Comparison of ENCODE assay signal across 1 cellular context in the genomic region with DNA sequence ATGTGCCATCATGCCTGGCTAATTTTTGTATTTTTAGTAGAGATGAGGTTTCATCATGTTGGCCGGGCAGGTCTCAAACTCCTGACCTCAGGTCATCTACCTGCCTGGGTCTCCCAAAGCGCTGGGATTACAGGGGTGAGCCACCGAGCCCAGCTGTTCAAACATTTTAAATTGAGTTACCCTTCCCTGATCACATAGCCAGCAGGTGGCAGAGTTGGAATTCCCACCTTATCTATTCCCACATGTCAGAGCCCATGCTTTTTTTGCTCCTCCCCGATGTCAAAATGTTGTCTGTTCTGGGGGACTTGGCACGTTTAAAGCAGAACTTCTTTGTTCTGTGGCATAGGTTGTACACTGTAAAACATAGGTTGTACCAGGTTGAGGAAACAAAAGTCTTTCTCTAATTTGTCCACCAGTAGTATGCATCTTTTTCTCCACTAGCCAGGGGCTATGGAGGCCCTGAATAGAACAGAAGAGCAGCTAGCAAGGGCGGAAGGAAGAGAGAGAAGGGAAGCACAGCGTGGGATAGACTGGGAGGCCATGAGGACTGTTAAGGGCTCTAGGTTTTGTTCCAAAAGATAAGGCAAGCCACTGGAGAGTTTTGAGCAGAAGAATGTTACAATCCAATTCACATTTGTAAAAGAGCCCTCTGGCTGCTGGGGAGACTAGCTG.
TF ChIP-seq lines count a peak whose summit lies in the region.

No MANE protein-coding gene starts in this region.

TF ChIP-seq in HepG2, 621 proteins besides CTCF, POLR2A, EP300 and RAD21 (continued from another document):
- TF ChIP-seq, protein P1, sequence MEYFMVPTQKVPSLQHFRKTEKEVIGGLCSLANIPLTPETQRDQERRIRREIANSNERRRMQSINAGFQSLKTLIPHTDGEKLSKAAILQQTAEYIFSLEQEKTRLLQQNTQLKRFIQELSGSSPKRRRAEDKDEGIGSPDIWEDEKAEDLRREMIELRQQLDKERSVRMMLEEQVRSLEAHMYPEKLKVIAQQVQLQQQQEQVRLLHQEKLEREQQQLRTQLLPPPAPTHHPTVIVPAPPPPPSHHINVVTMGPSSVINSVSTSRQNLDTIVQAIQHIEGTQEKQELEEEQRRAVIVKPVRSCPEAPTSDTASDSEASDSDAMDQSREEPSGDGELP (IDR thresholded peaks at IDR 0.05; ENCODE audit: borderline replicate concordance, low read depth) = peak; percentile 69; the same call in 1 of the 2 replicates
- peak; percentile 67; the same call in 1 of the 2 replicates for TF ChIP-seq TGIF2 (CRISPR knock-in tag; IDR thresholded peaks at IDR 0.05)
- no peak for TF ChIP-seq ZNF720 (CRISPR knock-in tag; IDR thresholded peaks at IDR 0.05)
- TF ChIP-seq, protein P2, sequence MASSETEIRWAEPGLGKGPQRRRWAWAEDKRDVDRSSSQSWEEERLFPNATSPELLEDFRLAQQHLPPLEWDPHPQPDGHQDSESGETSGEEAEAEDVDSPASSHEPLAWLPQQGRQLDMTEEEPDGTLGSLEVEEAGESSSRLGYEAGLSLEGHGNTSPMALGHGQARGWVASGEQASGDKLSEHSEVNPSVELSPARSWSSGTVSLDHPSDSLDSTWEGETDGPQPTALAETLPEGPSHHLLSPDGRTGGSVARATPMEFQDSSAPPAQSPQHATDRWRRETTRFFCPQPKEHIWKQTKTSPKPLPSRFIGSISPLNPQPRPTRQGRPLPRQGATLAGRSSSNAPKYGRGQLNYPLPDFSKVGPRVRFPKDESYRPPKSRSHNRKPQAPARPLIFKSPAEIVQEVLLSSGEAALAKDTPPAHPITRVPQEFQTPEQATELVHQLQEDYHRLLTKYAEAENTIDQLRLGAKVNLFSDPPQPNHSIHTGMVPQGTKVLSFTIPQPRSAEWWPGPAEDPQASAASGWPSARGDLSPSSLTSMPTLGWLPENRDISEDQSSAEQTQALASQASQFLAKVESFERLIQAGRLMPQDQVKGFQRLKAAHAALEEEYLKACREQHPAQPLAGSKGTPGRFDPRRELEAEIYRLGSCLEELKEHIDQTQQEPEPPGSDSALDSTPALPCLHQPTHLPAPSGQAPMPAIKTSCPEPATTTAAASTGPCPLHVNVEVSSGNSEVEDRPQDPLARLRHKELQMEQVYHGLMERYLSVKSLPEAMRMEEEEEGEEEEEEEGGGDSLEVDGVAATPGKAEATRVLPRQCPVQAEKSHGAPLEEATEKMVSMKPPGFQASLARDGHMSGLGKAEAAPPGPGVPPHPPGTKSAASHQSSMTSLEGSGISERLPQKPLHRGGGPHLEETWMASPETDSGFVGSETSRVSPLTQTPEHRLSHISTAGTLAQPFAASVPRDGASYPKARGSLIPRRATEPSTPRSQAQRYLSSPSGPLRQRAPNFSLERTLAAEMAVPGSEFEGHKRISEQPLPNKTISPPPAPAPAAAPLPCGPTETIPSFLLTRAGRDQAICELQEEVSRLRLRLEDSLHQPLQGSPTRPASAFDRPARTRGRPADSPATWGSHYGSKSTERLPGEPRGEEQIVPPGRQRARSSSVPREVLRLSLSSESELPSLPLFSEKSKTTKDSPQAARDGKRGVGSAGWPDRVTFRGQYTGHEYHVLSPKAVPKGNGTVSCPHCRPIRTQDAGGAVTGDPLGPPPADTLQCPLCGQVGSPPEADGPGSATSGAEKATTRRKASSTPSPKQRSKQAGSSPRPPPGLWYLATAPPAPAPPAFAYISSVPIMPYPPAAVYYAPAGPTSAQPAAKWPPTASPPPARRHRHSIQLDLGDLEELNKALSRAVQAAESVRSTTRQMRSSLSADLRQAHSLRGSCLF (CRISPR knock-in tag; IDR thresholded peaks at IDR 0.05; ENCODE audit: borderline replicate concordance) = no peak
- no peak for TF ChIP-seq HOXA3 (CRISPR knock-in tag; IDR thresholded peaks at IDR 0.05)
- TF ChIP-seq, protein P3, sequence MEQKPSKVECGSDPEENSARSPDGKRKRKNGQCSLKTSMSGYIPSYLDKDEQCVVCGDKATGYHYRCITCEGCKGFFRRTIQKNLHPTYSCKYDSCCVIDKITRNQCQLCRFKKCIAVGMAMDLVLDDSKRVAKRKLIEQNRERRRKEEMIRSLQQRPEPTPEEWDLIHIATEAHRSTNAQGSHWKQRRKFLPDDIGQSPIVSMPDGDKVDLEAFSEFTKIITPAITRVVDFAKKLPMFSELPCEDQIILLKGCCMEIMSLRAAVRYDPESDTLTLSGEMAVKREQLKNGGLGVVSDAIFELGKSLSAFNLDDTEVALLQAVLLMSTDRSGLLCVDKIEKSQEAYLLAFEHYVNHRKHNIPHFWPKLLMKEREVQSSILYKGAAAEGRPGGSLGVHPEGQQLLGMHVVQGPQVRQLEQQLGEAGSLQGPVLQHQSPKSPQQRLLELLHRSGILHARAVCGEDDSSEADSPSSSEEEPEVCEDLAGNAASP (CRISPR knock-in tag; IDR thresholded peaks at IDR 0.05; ENCODE audit: borderline replicate concordance) = no peak
- TF ChIP-seq ARHGAP35 (CRISPR knock-in tag; IDR thresholded peaks at IDR 0.05; ENCODE audit: borderline replicate concordance) = no peak
- TF ChIP-seq GATA4 (IDR thresholded peaks at IDR 0.05; ENCODE audit: borderline replicate concordance, low read depth) = no peak
- TF ChIP-seq, protein P4, sequence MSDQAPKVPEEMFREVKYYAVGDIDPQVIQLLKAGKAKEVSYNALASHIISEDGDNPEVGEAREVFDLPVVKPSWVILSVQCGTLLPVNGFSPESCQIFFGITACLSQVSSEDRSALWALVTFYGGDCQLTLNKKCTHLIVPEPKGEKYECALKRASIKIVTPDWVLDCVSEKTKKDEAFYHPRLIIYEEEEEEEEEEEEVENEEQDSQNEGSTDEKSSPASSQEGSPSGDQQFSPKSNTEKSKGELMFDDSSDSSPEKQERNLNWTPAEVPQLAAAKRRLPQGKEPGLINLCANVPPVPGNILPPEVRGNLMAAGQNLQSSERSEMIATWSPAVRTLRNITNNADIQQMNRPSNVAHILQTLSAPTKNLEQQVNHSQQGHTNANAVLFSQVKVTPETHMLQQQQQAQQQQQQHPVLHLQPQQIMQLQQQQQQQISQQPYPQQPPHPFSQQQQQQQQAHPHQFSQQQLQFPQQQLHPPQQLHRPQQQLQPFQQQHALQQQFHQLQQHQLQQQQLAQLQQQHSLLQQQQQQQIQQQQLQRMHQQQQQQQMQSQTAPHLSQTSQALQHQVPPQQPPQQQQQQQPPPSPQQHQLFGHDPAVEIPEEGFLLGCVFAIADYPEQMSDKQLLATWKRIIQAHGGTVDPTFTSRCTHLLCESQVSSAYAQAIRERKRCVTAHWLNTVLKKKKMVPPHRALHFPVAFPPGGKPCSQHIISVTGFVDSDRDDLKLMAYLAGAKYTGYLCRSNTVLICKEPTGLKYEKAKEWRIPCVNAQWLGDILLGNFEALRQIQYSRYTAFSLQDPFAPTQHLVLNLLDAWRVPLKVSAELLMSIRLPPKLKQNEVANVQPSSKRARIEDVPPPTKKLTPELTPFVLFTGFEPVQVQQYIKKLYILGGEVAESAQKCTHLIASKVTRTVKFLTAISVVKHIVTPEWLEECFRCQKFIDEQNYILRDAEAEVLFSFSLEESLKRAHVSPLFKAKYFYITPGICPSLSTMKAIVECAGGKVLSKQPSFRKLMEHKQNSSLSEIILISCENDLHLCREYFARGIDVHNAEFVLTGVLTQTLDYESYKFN (CRISPR knock-in tag; conservative IDR thresholded peaks at IDR 0.05) = no peak
- TF ChIP-seq, protein P5, sequence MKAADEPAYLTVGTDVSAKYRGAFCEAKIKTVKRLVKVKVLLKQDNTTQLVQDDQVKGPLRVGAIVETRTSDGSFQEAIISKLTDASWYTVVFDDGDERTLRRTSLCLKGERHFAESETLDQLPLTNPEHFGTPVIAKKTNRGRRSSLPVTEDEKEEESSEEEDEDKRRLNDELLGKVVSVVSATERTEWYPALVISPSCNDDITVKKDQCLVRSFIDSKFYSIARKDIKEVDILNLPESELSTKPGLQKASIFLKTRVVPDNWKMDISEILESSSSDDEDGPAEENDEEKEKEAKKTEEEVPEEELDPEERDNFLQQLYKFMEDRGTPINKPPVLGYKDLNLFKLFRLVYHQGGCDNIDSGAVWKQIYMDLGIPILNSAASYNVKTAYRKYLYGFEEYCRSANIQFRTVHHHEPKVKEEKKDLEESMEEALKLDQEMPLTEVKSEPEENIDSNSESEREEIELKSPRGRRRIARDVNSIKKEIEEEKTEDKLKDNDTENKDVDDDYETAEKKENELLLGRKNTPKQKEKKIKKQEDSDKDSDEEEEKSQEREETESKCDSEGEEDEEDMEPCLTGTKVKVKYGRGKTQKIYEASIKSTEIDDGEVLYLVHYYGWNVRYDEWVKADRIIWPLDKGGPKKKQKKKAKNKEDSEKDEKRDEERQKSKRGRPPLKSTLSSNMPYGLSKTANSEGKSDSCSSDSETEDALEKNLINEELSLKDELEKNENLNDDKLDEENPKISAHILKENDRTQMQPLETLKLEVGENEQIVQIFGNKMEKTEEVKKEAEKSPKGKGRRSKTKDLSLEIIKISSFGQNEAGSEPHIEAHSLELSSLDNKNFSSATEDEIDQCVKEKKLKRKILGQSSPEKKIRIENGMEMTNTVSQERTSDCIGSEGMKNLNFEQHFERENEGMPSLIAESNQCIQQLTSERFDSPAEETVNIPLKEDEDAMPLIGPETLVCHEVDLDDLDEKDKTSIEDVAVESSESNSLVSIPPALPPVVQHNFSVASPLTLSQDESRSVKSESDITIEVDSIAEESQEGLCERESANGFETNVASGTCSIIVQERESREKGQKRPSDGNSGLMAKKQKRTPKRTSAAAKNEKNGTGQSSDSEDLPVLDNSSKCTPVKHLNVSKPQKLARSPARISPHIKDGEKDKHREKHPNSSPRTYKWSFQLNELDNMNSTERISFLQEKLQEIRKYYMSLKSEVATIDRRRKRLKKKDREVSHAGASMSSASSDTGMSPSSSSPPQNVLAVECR (CRISPR knock-in tag; IDR thresholded peaks at IDR 0.05; ENCODE audit: borderline replicate concordance) = 0 out of 2 replicates have a peak, but pooled peaks have one; percentile 12
- TF ChIP-seq ZSCAN25 (CRISPR knock-in tag; IDR thresholded peaks at IDR 0.05) = peak; percentile 79
- TF ChIP-seq ZFAT (CRISPR knock-in tag; conservative IDR thresholded peaks at IDR 0.05) = no peak
- TF ChIP-seq ZNF547 (CRISPR knock-in tag; IDR thresholded peaks at IDR 0.05) = no peak
- TF ChIP-seq, protein P6, sequence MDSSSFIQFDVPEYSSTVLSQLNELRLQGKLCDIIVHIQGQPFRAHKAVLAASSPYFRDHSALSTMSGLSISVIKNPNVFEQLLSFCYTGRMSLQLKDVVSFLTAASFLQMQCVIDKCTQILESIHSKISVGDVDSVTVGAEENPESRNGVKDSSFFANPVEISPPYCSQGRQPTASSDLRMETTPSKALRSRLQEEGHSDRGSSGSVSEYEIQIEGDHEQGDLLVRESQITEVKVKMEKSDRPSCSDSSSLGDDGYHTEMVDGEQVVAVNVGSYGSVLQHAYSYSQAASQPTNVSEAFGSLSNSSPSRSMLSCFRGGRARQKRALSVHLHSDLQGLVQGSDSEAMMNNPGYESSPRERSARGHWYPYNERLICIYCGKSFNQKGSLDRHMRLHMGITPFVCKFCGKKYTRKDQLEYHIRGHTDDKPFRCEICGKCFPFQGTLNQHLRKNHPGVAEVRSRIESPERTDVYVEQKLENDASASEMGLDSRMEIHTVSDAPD (CRISPR knock-in tag; IDR thresholded peaks at IDR 0.05) = no peak
- TF ChIP-seq, protein P7, sequence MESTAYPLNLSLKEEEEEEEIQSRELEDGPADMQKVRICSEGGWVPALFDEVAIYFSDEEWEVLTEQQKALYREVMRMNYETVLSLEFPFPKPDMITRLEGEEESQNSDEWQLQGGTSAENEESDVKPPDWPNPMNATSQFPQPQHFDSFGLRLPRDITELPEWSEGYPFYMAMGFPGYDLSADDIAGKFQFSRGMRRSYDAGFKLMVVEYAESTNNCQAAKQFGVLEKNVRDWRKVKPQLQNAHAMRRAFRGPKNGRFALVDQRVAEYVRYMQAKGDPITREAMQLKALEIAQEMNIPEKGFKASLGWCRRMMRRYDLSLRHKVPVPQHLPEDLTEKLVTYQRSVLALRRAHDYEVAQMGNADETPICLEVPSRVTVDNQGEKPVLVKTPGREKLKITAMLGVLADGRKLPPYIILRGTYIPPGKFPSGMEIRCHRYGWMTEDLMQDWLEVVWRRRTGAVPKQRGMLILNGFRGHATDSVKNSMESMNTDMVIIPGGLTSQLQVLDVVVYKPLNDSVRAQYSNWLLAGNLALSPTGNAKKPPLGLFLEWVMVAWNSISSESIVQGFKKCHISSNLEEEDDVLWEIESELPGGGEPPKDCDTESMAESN (CRISPR knock-in tag; conservative IDR thresholded peaks at IDR 0.05) = no peak
- TF ChIP-seq KAT7 (CRISPR knock-in tag; IDR thresholded peaks at IDR 0.05; ENCODE audit: borderline replicate concordance) = 0 out of 2 replicates have a peak, but pooled peaks have one; percentile 23
- TF ChIP-seq, protein P8, sequence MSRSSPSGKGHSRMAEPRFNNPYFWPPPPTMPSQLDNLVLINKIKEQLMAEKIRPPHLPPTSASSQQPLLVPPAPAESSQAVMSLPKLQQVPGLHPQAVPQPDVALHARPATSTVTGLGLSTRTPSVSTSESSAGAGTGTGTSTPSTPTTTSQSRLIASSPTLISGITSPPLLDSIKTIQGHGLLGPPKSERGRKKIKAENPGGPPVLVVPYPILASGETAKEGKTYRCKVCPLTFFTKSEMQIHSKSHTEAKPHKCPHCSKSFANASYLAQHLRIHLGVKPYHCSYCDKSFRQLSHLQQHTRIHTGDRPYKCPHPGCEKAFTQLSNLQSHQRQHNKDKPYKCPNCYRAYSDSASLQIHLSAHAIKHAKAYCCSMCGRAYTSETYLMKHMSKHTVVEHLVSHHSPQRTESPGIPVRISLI (CRISPR knock-in tag; IDR thresholded peaks at IDR 0.05; ENCODE audit: borderline replicate concordance) = no peak
- TF ChIP-seq, protein P9, sequence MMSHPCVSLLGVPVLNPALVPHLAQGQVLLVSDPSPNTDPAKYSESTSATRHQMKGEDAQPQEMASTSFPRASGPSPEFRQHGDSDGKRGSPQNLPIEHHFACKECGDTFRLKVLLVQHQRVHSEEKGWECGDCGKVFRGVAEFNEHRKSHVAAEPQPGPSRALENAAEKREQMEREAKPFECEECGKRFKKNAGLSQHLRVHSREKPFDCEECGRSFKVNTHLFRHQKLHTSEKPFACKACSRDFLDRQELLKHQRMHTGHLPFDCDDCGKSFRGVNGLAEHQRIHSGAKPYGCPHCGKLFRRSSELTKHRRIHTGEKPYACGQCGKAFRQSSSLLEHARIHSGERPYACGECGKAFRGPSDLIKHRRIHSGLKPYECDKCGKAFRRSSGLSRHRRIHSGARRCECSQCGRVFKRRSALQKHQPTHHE (CRISPR knock-in tag; IDR thresholded peaks at IDR 0.05; ENCODE audit: borderline replicate concordance) = no peak
- peak; percentile 64 for TF ChIP-seq SMC3 (IDR thresholded peaks at IDR 0.05; ENCODE audit: low read length)
- TF ChIP-seq TEAD3 (CRISPR knock-in tag; optimal IDR thresholded peaks at IDR 0.05; ENCODE audit: borderline replicate concordance) = peak; percentile 28
TF ChIP-seq in HepG2: peak in this region for 11.
